8 cellular contexts compared by ENCODE assay signal in genomic region chr9:34985311-34985899, GRCh38. TPM values are rescaled to one million over a fixed set of nuclear protein-coding genes. Genes with fewer than 3 reads are reported as not detected.
DNase-seq lines count a peak whose midpoint lies in the region; ATAC-seq and TF ChIP-seq lines count a peak whose summit lies in the region.

No MANE protein-coding gene starts in this region.

- CTCF ChIA-PET in CD8-positive, alpha-beta T cell (lab: Charles Lee), result interaction anchor here (0.6 to 5.5 kb wide), 18 partner anchors 9 to 536 kb away, joined by 3 to 60 read pairs (median 4); a partner anchor contains a TSS

- H2BK120ac ChIP-seq in H9 (ENCODE audit: low read depth, low read length, poor library complexity, severe bottlenecking), result no peak overlapping the region

- H3K27ac ChIP-seq in CD8-positive, alpha-beta T cell (ENCODE audit: low read depth, low read length), result no peak overlapping the region
- H3K27ac ChIP-seq in H9 (ENCODE audit: insufficient read length, low read depth, low read length) (no peak overlapping the region), foreskin keratinocyte (no peak overlapping the region), sigmoid colon (no peak overlapping the region)

- H4K8ac ChIP-seq in H9 (replicated peaks; ENCODE audit: insufficient read length, low read depth, low read length), result no peak overlapping the region

- H3K9me3 ChIP-seq in CD8-positive, alpha-beta T cell (ENCODE audit: low read length), result no peaks in the 10 kb centered on the region
- H3K9me3 ChIP-seq in H9 (ENCODE audit: control insufficient read depth, low read depth, low read length) (no peaks in the 10 kb centered on the region), sigmoid colon (no peaks in the 10 kb centered on the region)

- peaks cover 11% of the 10 kb centered on the region for H3K23me2 ChIP-seq in H9 (ENCODE audit: insufficient read length, low read depth, low read length, poor library complexity, severe bottlenecking)

- H3K23ac ChIP-seq in H9 (ENCODE audit: insufficient read length, low read depth, low read length), result no peak overlapping the region

- no peak overlapping the region for H3K56ac ChIP-seq in H9 (ENCODE audit: insufficient read length, low read depth, low read length)

- no peak overlapping the region for H2BK5ac ChIP-seq in H9 (ENCODE audit: insufficient read length, low read length)

- peaks cover 4% of the 10 kb centered on the region for H3K36me3 Mint-ChIP-seq in CD8-positive, alpha-beta T cell
- H3K36me3 Mint-ChIP-seq in H9 (ENCODE audit: insufficient read depth in 1 of 3, low read depth in 3 of 3), result no peaks in the 10 kb centered on the region
- H3K36me3 Mint-ChIP-seq in activated T-helper 2 cell treated with anti-CD3 and anti-CD28 coated beads, Interferon-gamma antibody, Interleukin-2, Interleukin-4, amounts not matched to agents 10 μg/mL and 5 μg/mL and 100 μg/mL, durations not matched to agents 14 hours and 24 hours and 36 hours (ENCODE audit: low read depth), result no peaks in the 10 kb centered on the region

- H3K14ac ChIP-seq in H9 (ENCODE audit: insufficient read depth, low read length), result no peak overlapping the region

- DNase-seq in CD8-positive, alpha-beta T cell, result peak in 6 of 7 experiments; percentile 29 to 72 (median 56)
- peak; percentile 78 for DNase-seq in H9
- DNase-seq in NOMO-1 treated with DMSO at 0.1 percent for 48 hours (lab: John Stamatoyannopoulos, UW; ENCODE audit: unreplicated experiment), result peak; percentile 66
- peak; percentile 49 for DNase-seq in activated T-helper 2 cell treated with anti-CD3 and anti-CD28 coated beads, Interferon-gamma antibody, Interleukin-2, Interleukin-4, amounts not matched to agents 10 μg/mL and 5 μg/mL and 100 μg/mL, durations not matched to agents 14 hours and 24 hours and 36 hours (ENCODE audit: low spot score)
- DNase-seq in foreskin keratinocyte, result no peak
- DNase-seq in sigmoid colon, result no peak

- no peak overlapping the region for H2BK20ac ChIP-seq in H9 (ENCODE audit: low read depth, low read length, poor library complexity, severe bottlenecking)

- H3K4me1 ChIP-seq in CD8-positive, alpha-beta T cell (ENCODE audit: insufficient read depth, low read length), result peaks cover 66% of the 10 kb centered on the region
- H3K4me1 ChIP-seq in H9 (ENCODE audit: insufficient read depth, low read length) (0 out of 2 replicates have a peak, but pooled peaks cover 2% of the 10 kb centered on the region), foreskin keratinocyte (no peaks in the 10 kb centered on the region), sigmoid colon (peaks cover 0 to 14% (median 10%) of the 10 kb centered on the region in 4 donors)

- TF ChIP-seq EP300 in sigmoid colon (IDR thresholded peaks at IDR 0.05), result no peak

- ATAC-seq in CD8-positive, alpha-beta T cell, result no peak
- ATAC-seq in foreskin keratinocyte (no peak), GM18861 (IDR thresholded peaks at IDR 0.05; ENCODE audit: unreplicated experiment) (no peak), HG03095 (IDR thresholded peaks at IDR 0.05; ENCODE audit: unreplicated experiment) (no peak)

- no peak overlapping the region for H3K27ac Mint-ChIP-seq in CD8-positive, alpha-beta T cell
- no peak overlapping the region; a peak in 1 of 7 replicates for H3K27ac Mint-ChIP-seq in H9
- no peak overlapping the region for H3K27ac Mint-ChIP-seq in activated T-helper 2 cell treated with anti-CD3 and anti-CD28 coated beads, Interferon-gamma antibody, Interleukin-2, Interleukin-4, amounts not matched to agents 10 μg/mL and 5 μg/mL and 100 μg/mL, durations not matched to agents 14 hours and 24 hours and 36 hours

- intact Hi-C loops in CD8-positive, alpha-beta T cell (cut with DNase I, micrococcal nuclease), result loop anchor here (1.0 to 5.0 kb wide), 7 partner anchors 52 to 1207 kb away; partner anchors contain the start of genes CREB3 (in 2 of the 2), TLN1 (in 2 of the 2), CLTA (in 1 of the 2) and DNAI1 (in 1 of the 2)
- intact Hi-C loops in activated T-helper 2 cell treated with anti-CD3 and anti-CD28 coated beads, Interferon-gamma antibody, Interleukin-2, Interleukin-4, amounts not matched to agents 10 μg/mL and 5 μg/mL and 100 μg/mL, durations not matched to agents 14 hours and 24 hours and 36 hours (cut with micrococcal nuclease), result loop anchor here (1.0 to 5.0 kb wide), 4 partner anchors 25 to 528 kb away; partner anchors contain the start of genes DNAI1 and FAM219A
- intact Hi-C loops in sigmoid colon (cut with DNase I), result loop anchor here (1.0 to 5.0 kb wide), 4 partner anchors 86 to 283 kb away; partner anchors contain the start of genes PIGO and VCP

- no CpG with 5 or more reads among the region's 7 CpGs for WGBS in H9 (ENCODE audit: extremely low coverage, insufficient read length, low lambda C conversion rate)
- WGBS in sigmoid colon, 2 donors, result 11 to 20% methylated on average over 7 of the region's 7 CpGs

- no peaks in the 10 kb centered on the region for H3K27me3 ChIP-seq in CD8-positive, alpha-beta T cell (ENCODE audit: insufficient read depth, low read length)
- H3K27me3 ChIP-seq in H9 (ENCODE audit: insufficient read depth, low read length) (no peaks in the 10 kb centered on the region), foreskin keratinocyte (peaks cover 2% of the 10 kb centered on the region), sigmoid colon (no peaks in the 10 kb centered on the region)

- H3K4me3 ChIP-seq in CD8-positive, alpha-beta T cell (ENCODE audit: low read depth, low read length), result no peak overlapping the region
- H3K4me3 ChIP-seq in sigmoid colon, result no peak overlapping the region

- no peak overlapping the region for H2AK5ac ChIP-seq in H9 (ENCODE audit: insufficient read length, low read length)

- H2AFZ ChIP-seq in H9 (ENCODE audit: low read length), result no peak overlapping the region

- no peaks in the 10 kb centered on the region for H3K36me3 ChIP-seq in CD8-positive, alpha-beta T cell (ENCODE audit: insufficient read depth, low read length)
- H3K36me3 ChIP-seq in sigmoid colon, result no peaks in the 10 kb centered on the region

- peaks cover 66% of the 10 kb centered on the region for H3K4me1 Mint-ChIP-seq in CD8-positive, alpha-beta T cell (ENCODE audit: low read depth)
- peaks cover 18 to 34% of the 10 kb centered on the region in 2 experiments for H3K4me1 Mint-ChIP-seq in H9
- peaks cover 53% of the 10 kb centered on the region for H3K4me1 Mint-ChIP-seq in activated T-helper 2 cell treated with anti-CD3 and anti-CD28 coated beads, Interferon-gamma antibody, Interleukin-2, Interleukin-4, amounts not matched to agents 10 μg/mL and 5 μg/mL and 100 μg/mL, durations not matched to agents 14 hours and 24 hours and 36 hours (ENCODE audit: low read depth)

- H3K18ac ChIP-seq in H9 (ENCODE audit: insufficient read length, low read depth, low read length), result no peak overlapping the region

- no peak overlapping the region for H3K9ac ChIP-seq in H9 (ENCODE audit: extremely low read depth, insufficient read length, low read length)

- no peak overlapping the region for H2BK12ac ChIP-seq in H9 (ENCODE audit: insufficient read length, low read depth, low read length)

- H3T11ph ChIP-seq in H9 (ENCODE audit: low read length), result no peak overlapping the region

- H4K20me1 ChIP-seq in H9 (ENCODE audit: control insufficient read depth, insufficient read depth, insufficient read length), result no peaks in the 10 kb centered on the region

- H2BK15ac ChIP-seq in H9 (ENCODE audit: low read depth, low read length), result no peak overlapping the region; the same call in 1 of the 2 replicates

- H4K5ac ChIP-seq in H9 (ENCODE audit: insufficient read length, low read depth, low read length), result no peak overlapping the region

- TF ChIP-seq POLR2A in sigmoid colon (IDR thresholded peaks at IDR 0.05), result no peak

- no peak overlapping the region for H3K4me2 ChIP-seq in H9 (ENCODE audit: insufficient read depth, insufficient read length, low read length)

- no peaks in the 10 kb centered on the region for H3K27me3 Mint-ChIP-seq in CD8-positive, alpha-beta T cell (ENCODE audit: low read depth)
- H3K27me3 Mint-ChIP-seq in H9 (ENCODE audit: low read depth), result peaks cover 1% of the 10 kb centered on the region; the same call in 1 of the 2 replicates
- H3K27me3 Mint-ChIP-seq in activated T-helper 2 cell treated with anti-CD3 and anti-CD28 coated beads, Interferon-gamma antibody, Interleukin-2, Interleukin-4, amounts not matched to agents 10 μg/mL and 5 μg/mL and 100 μg/mL, durations not matched to agents 14 hours and 24 hours and 36 hours (ENCODE audit: low read depth), result no peaks in the 10 kb centered on the region

- no peaks in the 10 kb centered on the region for H3K79me1 ChIP-seq in H9 (ENCODE audit: insufficient read depth, low read depth, low read length, poor library complexity, severe bottlenecking)

- H3K79me2 ChIP-seq in H9 (ENCODE audit: insufficient read depth, low read length), result no peaks in the 10 kb centered on the region

- H3K4me3 Mint-ChIP-seq in CD8-positive, alpha-beta T cell, result no peak overlapping the region
- H3K4me3 Mint-ChIP-seq in H9, result no peak overlapping the region; a peak in 2 of 5 replicates
- H3K4me3 Mint-ChIP-seq in activated T-helper 2 cell treated with anti-CD3 and anti-CD28 coated beads, Interferon-gamma antibody, Interleukin-2, Interleukin-4, amounts not matched to agents 10 μg/mL and 5 μg/mL and 100 μg/mL, durations not matched to agents 14 hours and 24 hours and 36 hours (ENCODE audit: low read depth), result no peak overlapping the region

- H4K91ac ChIP-seq in H9 (ENCODE audit: insufficient read length, low read depth, low read length), result no peak overlapping the region

- no peaks in the 10 kb centered on the region for H3K9me3 Mint-ChIP-seq in CD8-positive, alpha-beta T cell
- H3K9me3 Mint-ChIP-seq in H9, result no peaks in the 10 kb centered on the region; a peak in 2 of 5 replicates
- no peaks in the 10 kb centered on the region for H3K9me3 Mint-ChIP-seq in activated T-helper 2 cell treated with anti-CD3 and anti-CD28 coated beads, Interferon-gamma antibody, Interleukin-2, Interleukin-4, amounts not matched to agents 10 μg/mL and 5 μg/mL and 100 μg/mL, durations not matched to agents 14 hours and 24 hours and 36 hours

- POLR2A ChIA-PET in CD8-positive, alpha-beta T cell (lab: Charles Lee), result interaction anchor here (1.1 to 2.0 kb wide), 2 partner anchors 86 kb away, joined by 3 to 10 read pairs; no protein-coding TSS in a partner anchor

- no peak overlapping the region for H3K4ac ChIP-seq in H9 (ENCODE audit: low read depth, low read length)

- peak; percentile 54 for TF ChIP-seq CTCF in CD8-positive, alpha-beta T cell (IDR thresholded peaks at IDR 0.05)
- TF ChIP-seq CTCF in H9 (conservative IDR thresholded peaks at IDR 0.05), result peak; percentile 86
- TF ChIP-seq CTCF in foreskin keratinocyte (conservative IDR thresholded peaks at IDR 0.05), result peak; percentile 80
- peak; percentile 29 to 69 (median 62) for TF ChIP-seq CTCF in sigmoid colon (IDR thresholded peaks at IDR 0.05)

RNA-seq across cellular contexts. Expression of gene DNAJB5, which starts 4.1 kb away (rescaled TPM):
- 1 to 10 TPM; 2.1 to 2.2 TPM for total RNA-seq in CD8-positive, alpha-beta T cell
- total RNA-seq in H9 (2021) (36.8 and 38.9 TPM in 2 replicates), foreskin keratinocyte (11.6 and 12.9 TPM in 2 replicates), sigmoid colon (10 to 100 TPM; 27.8 to 58.7 (median 56.2) TPM)
- 7.5 and 11.3 TPM in 2 replicates for total RNA-seq in activated T-helper 2 cell treated with anti-CD3 and anti-CD28 coated beads, Interferon-gamma antibody, Interleukin-2, Interleukin-4, amounts not matched to agents 10 μg/mL and 5 μg/mL and 100 μg/mL, durations not matched to agents 14 hours and 24 hours and 36 hours
- polyA plus RNA-seq in foreskin keratinocyte (10.4 and 10.6 TPM in 2 replicates), sigmoid colon (1 to 10 TPM in 2 of 3 donors, under 1 TPM in 1; 0.92 to 7.1 (median 2.4) TPM)

RNA-seq across cellular contexts. Expression of gene PHF24, which starts 27.3 kb away (rescaled TPM):
- total RNA-seq in CD8-positive, alpha-beta T cell, result not detected
- 0.24 and 0.68 TPM in 2 replicates for total RNA-seq in H9 (2021)
- total RNA-seq in activated T-helper 2 cell treated with anti-CD3 and anti-CD28 coated beads, Interferon-gamma antibody, Interleukin-2, Interleukin-4, amounts not matched to agents 10 μg/mL and 5 μg/mL and 100 μg/mL, durations not matched to agents 14 hours and 24 hours and 36 hours, result 0.11 TPM in 1 of 2 replicates, not detected in the other
- 0.11 and 0.54 TPM in 2 replicates for total RNA-seq in foreskin keratinocyte
- 0.04 and 0.06 TPM in 2 replicates for polyA plus RNA-seq in foreskin keratinocyte
- total RNA-seq in sigmoid colon, result 1 to 10 TPM in 2 of 4 donors, under 1 TPM in 2; 0.66 to 2.2 (median 0.87) TPM
- polyA plus RNA-seq in sigmoid colon, result under 1 TPM in 2 of 3 donors, not detected in 1; under 0.01 to 0.60 TPM

Comparison
In these comparisons a context has a peak if more than half of its experiments do, and no peak if none do; other contexts are left out.
1. DNase-seq: peak in CD8-positive, alpha-beta T cell (6 of 7), H9 (single experiment), NOMO-1 treated with DMSO at 0.1 percent for 48 hours (single experiment) and activated T-helper 2 cell treated with anti-CD3 and anti-CD28 coated beads, Interferon-gamma antibody, Interleukin-2, Interleukin-4, amounts not matched to agents 10 μg/mL and 5 μg/mL and 100 μg/mL, durations not matched to agents 14 hours and 24 hours and 36 hours (single experiment); none in foreskin keratinocyte (0 of 2) and sigmoid colon (single experiment).
2. Peak in every context shown above with its lines, with median percentiles within 50 percentile points of each other: CTCF ChIP-seq.